Comparison of ENCODE assay signal across 9 cellular contexts in the genomic region with DNA sequence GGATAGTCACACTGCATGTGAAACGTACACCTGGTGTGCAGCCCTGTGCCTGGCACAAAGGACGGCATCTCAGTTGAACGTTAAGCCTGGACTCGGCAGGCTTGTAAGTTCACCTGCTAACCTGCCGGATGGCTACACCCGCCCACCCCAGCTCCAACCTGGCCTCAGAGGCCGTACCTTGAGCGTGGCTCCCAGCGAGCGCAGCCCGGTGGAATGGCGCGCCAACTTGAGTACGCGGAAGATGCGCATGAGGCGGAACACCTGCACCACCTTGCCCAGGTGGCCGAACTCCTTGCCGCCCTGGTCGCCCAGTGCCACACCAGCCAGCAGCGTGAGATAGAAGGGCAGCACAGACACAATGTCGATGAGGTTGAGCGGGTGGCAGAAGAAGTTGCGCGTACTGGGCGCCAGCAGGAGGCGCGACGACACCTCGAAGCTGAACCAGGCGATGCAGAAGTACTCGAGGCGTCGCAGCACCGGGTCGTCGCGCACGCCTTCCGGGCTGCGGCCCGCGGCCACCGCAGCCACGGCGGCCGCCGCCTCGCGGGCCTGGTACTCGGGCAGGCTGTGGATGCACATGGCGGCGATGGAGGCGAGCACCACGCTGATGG. TPM values are rescaled to one million over a fixed set of nuclear protein-coding genes. Genes with fewer than 3 reads are reported as not detected.
DNase-seq lines count a peak whose midpoint lies in the region; ATAC-seq and TF ChIP-seq lines count a peak whose summit lies in the region.
"Had no signal": no experiment of that assay in that cellular context is flagged by ENCODE, and none has a peak within 500 bp of the region (broad histone marks: within the 10 kb centered on the region; RNA-seq: fewer than 3 reads in every experiment).

No MANE protein-coding gene starts in this region.

- peak overlapping the region; percentile 54 to 69 for H3K4me3 Mint-ChIP-seq in effector memory CD8-positive, alpha-beta T cell
- H3K4me3 Mint-ChIP-seq in chondrocyte (ENCODE audit: unreplicated experiment), result no peak overlapping the region

- no peaks in the 10 kb centered on the region for H3K4me1 ChIP-seq in parathyroid adenoma

- CTCF ChIA-PET in HEK293T (lab: Yijun Ruan, JAX), result interaction anchor here (2.0 to 2.6 kb wide), 4 partner anchors 9 to 86 kb away, joined by 11 to 41 read pairs (median 14); no protein-coding TSS in a partner anchor

- no peak for TF ChIP-seq CTCF in parathyroid adenoma (IDR thresholded peaks at IDR 0.05)
- no peak for TF ChIP-seq CTCF in chondrocyte (IDR thresholded peaks at IDR 0.05)

- no peak overlapping the region for H3K4me3 ChIP-seq in parathyroid adenoma (ENCODE audit: low read depth, low read length)
- H3K4me3 ChIP-seq: K562 had no signal

- no peaks in the 10 kb centered on the region for H3K79me2 ChIP-seq in parathyroid adenoma

- peaks cover 7% of the 10 kb centered on the region for H3K27me3 ChIP-seq in parathyroid adenoma (ENCODE audit: control insufficient read depth, insufficient read depth, low read length)

- peaks cover 3 to 12% of the 10 kb centered on the region in 2 donors for H3K4me1 Mint-ChIP-seq in effector memory CD8-positive, alpha-beta T cell (ENCODE audit: low read depth in 2 of 2)
- H3K4me1 Mint-ChIP-seq in chondrocyte (ENCODE audit: low read depth), result peaks cover 20% of the 10 kb centered on the region

- H3K9me3 ChIP-seq in parathyroid adenoma (ENCODE audit: control insufficient read depth, low read length), result no peaks in the 10 kb centered on the region

- peak overlapping the region; percentile 57 for H2AFZ ChIP-seq in parathyroid adenoma

- POLR2A ChIA-PET in HEK293T (lab: Yijun Ruan, JAX), result no interaction called here

- no peaks in the 10 kb centered on the region for H3K36me3 ChIP-seq in parathyroid adenoma (ENCODE audit: control insufficient read depth, insufficient read depth, low read length)

- no peak overlapping the region for H3K27ac Mint-ChIP-seq in effector memory CD8-positive, alpha-beta T cell
- no peak overlapping the region for H3K27ac Mint-ChIP-seq in chondrocyte (ENCODE audit: unreplicated experiment)

- no peak overlapping the region for H3K9ac ChIP-seq in parathyroid adenoma

- peaks cover 42 to 52% of the 10 kb centered on the region in 2 donors for H3K27me3 Mint-ChIP-seq in effector memory CD8-positive, alpha-beta T cell
- H3K27me3 Mint-ChIP-seq in chondrocyte (ENCODE audit: low read depth), result peaks cover 4% of the 10 kb centered on the region

- peaks cover 3% of the 10 kb centered on the region for H3K36me3 Mint-ChIP-seq in effector memory CD8-positive, alpha-beta T cell (ENCODE audit: insufficient read depth)
- peaks cover 1% of the 10 kb centered on the region for H3K36me3 Mint-ChIP-seq in chondrocyte (ENCODE audit: low read depth)

- no peaks in the 10 kb centered on the region for H3K9me3 Mint-ChIP-seq in effector memory CD8-positive, alpha-beta T cell
- no peaks in the 10 kb centered on the region for H3K9me3 Mint-ChIP-seq in chondrocyte (ENCODE audit: low read depth)

- H3K27ac ChIP-seq in parathyroid adenoma, result no peak overlapping the region

- peak; percentile 59 for DNase-seq in CD1c-positive myeloid dendritic cell (ENCODE audit: extremely low spot score)
- DNase-seq in T-helper 9 cell, result peak; percentile 13
- peak in 2 of 3 experiments; percentile 21 to 22 for DNase-seq in effector memory CD8-positive, alpha-beta T cell
- no peak for DNase-seq in RPMI8226
- DNase-seq in KG1 (lab: John Stamatoyannopoulos, UW), result no peak
- DNase-seq in chondrocyte (ENCODE audit: low spot score), result no peak
- DNase-seq in HEK293T (ENCODE audit: extremely low spot score), result no peak

- peak; percentile 69 for ATAC-seq in effector memory CD8-positive, alpha-beta T cell (replicated peaks)
- ATAC-seq: K562 had no signal

- H3K4me2 ChIP-seq in parathyroid adenoma (ENCODE audit: low read length), result no peak overlapping the region

TF ChIP-seq in HEK293T, 16 proteins besides CTCF, POLR2A, EP300 and RAD21:
- TF ChIP-seq CTBP1 (IDR thresholded peaks at IDR 0.05; ENCODE audit: borderline replicate concordance) (no peak), NFRKB (IDR thresholded peaks at IDR 0.05) (no peak), ARNT (IDR thresholded peaks at IDR 0.05) (no peak), LEF1 (IDR thresholded peaks at IDR 0.05; ENCODE audit: borderline replicate concordance) (no peak), FOXM1 (IDR thresholded peaks at IDR 0.05; ENCODE audit: borderline replicate concordance) (no peak), FOXA1 (IDR thresholded peaks at IDR 0.05) (no peak), TARDBP (IDR thresholded peaks at IDR 0.05) (no peak), ZNF384 (IDR thresholded peaks at IDR 0.05) (no peak), BHLHE40 (IDR thresholded peaks at IDR 0.05; ENCODE audit: borderline replicate concordance) (no peak), SUZ12 (IDR thresholded peaks at IDR 0.05) (no peak), SP1 (IDR thresholded peaks at IDR 0.05) (no peak)

RNA-seq across cellular contexts. Expression of a gene that starts 3.3 kb away (rescaled TPM):
- total RNA-seq in chondrocyte, result 0.55 to 1.1 TPM (median 0.59 TPM) in 3 replicates
- total RNA-seq: K562 had no signal

RNA-seq across cellular contexts. Expression of a gene that starts 17.4 kb away (rescaled TPM):
- not detected in 3 replicates for total RNA-seq in chondrocyte
- total RNA-seq: K562 had no signal

RNA-seq across cellular contexts. Expression of a gene that starts 26.7 kb away (rescaled TPM):
- not detected in 3 replicates for total RNA-seq in chondrocyte
- total RNA-seq: K562 had no signal

Comparison
In these comparisons a context has a peak if more than half of its experiments do, and no peak if none do; other contexts are left out.
1. DNase-seq: peak in CD1c-positive myeloid dendritic cell (single experiment), T-helper 9 cell (single experiment) and effector memory CD8-positive, alpha-beta T cell (2 of 3); none in RPMI8226 (single experiment), KG1 (single experiment), chondrocyte (single experiment) and HEK293T (single experiment).